ENCODE assay signal across 36 cellular contexts in the genomic region with DNA sequence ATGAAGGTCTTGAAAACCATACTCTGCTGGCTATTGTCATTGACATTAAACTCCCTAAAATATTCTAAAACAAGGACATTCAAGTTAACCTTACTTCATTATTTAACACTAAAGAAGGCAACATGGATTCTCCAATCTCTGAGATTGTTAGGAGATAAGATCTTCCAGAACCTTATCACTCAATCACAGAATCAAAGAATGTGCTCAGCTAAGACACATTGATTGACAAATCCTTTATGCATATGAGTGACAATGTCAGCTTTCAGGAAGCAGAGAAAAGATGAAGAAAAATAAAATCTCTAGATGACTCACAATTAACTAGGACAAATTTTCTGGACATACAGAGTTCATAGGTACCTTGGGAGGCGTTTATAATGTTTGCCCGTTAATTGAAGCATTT.
"Had no signal": no experiment of that assay in that cellular context is flagged by ENCODE, and none has a peak within 500 bp of the region (broad histone marks: within the 10 kb centered on the region; RNA-seq: fewer than 3 reads in every experiment).

No MANE protein-coding gene starts in this region.

- H3K27me3 ChIP-seq: MG63 had no signal

- DNase-seq: Karpas-422, Kasumi-1, MG63, MM.1S, MV-4-11, NCI-H1048, NCI-H1092, NCI-H1092 treated with DMSO at 0.1 percent for 48 hours, NCI-H1105, NCI-H1105 treated with DMSO at 0.1 percent for 48 hours, NCI-H1417, NCI-H1417 treated with DMSO at 0.1 percent for 48 hours, NCI-H1436, NCI-H1436 treated with DMSO at 0.1 percent for 48 hours, NCI-H146, NCI-H1694, NCI-H1694 treated with DMSO at 0.1 percent for 48 hours, NCI-H187, NCI-H187 treated with DMSO at 0.1 percent for 48 hours, NCI-H1930, NCI-H2029, NCI-H2029 treated with DMSO at 0.1 percent for 48 hours, NCI-H2081, NCI-H2081 treated with DMSO at 0.1 percent for 48 hours, NCI-H2107, NCI-H2171, NCI-H2171 treated with DMSO at 0.1 percent for 48 hours, NCI-H2227 treated with DMSO at 0.1 percent for 48 hours, NCI-H226, NCI-H345, NCI-H446, NCI-H446 treated with DMSO at 0.1 percent for 48 hours, NCI-H510A, NCI-H510A treated with DMSO at 0.1 percent for 48 hours, NCI-H524 had no signal

- H3K4me2 ChIP-seq: KMS-11 had no signal

- H3K27ac ChIP-seq: KMS-11 had no signal

- H3K9me3 ChIP-seq: MG63 had no signal

- H3K4me3 ChIP-seq: MG63 had no signal

- H3K9ac ChIP-seq: KMS-11 had no signal

- H3K36me3 ChIP-seq: MG63 had no signal
